8 cellular contexts compared by ENCODE assay signal in the genomic region with DNA sequence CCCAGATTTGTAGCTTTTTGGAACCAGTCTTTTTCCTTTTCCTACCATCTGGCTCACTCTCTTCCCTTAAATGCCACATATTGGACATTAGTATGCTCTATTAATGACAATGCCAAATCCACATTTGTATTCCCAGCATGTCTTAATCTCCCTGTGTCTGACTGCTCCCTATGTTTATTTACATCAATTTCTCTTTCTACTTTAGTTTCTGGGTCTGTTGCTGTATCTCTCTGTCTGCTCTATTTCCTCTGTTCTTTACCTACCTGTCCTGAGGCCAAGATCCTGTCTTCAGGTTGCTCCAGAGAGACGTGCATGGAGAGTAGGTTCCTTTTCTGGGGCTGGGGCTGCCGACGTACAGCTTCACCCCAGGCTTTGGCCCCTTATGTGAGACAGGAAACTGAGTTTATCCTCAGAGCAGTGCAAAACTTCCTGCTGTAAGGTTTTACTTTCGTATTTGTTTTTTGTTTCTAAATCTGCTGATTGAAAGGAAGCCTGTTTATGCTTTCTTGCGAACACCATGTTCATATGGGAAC. TPM values are rescaled to one million over a fixed set of nuclear protein-coding genes. Genes with fewer than 3 reads are reported as not detected.
DNase-seq lines count a peak whose midpoint lies in the region; ATAC-seq and TF ChIP-seq lines count a peak whose summit lies in the region.

No MANE protein-coding gene starts in this region.

- intact Hi-C loops in CD8-positive, alpha-beta T cell (cut with DNase I, micrococcal nuclease): loop anchor here (2.0 to 10.0 kb wide), 6 partner anchors 129 to 1939 kb away; a partner anchor contains a TSS
- intact Hi-C loops in tibial artery (cut with DNase I; ENCODE audit: low total_unique reads): no loop called here

- H3K27ac ChIP-seq in CD8-positive, alpha-beta T cell (ENCODE audit: low read depth, low read length): peak overlapping the region; percentile 69
- no peak overlapping the region for H3K27ac ChIP-seq in tibial artery

- H3K27ac Mint-ChIP-seq in CD8-positive, alpha-beta T cell: no peak overlapping the region
- H3K27ac Mint-ChIP-seq in naive B cell: no peak overlapping the region

- H3K9me3 ChIP-seq in CD8-positive, alpha-beta T cell (ENCODE audit: low read length): no peaks in the 10 kb centered on the region
- no peaks in the 10 kb centered on the region for H3K9me3 ChIP-seq in tibial artery

- H3K27me3 Mint-ChIP-seq in CD8-positive, alpha-beta T cell (ENCODE audit: low read depth): no peaks in the 10 kb centered on the region
- H3K27me3 Mint-ChIP-seq in naive B cell: no peaks in the 10 kb centered on the region

- peaks cover 17% of the 10 kb centered on the region for H3K36me3 Mint-ChIP-seq in CD8-positive, alpha-beta T cell
- H3K36me3 Mint-ChIP-seq in naive B cell: no peaks in the 10 kb centered on the region

- no peaks in the 10 kb centered on the region for H3K36me3 ChIP-seq in CD8-positive, alpha-beta T cell (ENCODE audit: insufficient read depth, low read length)
- no peaks in the 10 kb centered on the region for H3K36me3 ChIP-seq in tibial artery

- POLR2A ChIA-PET in CD8-positive, alpha-beta T cell (lab: Charles Lee): interaction anchor here (0.9 to 4.3 kb wide), 8 partner anchors 9 to 142 kb away, joined by 3 to 20 read pairs (median 4); a partner anchor contains a TSS

- peak; percentile 84 for ATAC-seq in CD8-positive, alpha-beta T cell
- peak; percentile 77 for ATAC-seq in GM19463 (IDR thresholded peaks at IDR 0.05; ENCODE audit: unreplicated experiment)
- ATAC-seq in HG03558 (IDR thresholded peaks at IDR 0.05; ENCODE audit: extremely low read depth, unreplicated experiment): peak; percentile 54
- peak; percentile 84 to 86 for ATAC-seq in naive B cell (ENCODE audit: low read depth in 2 of 2)

- no peaks in the 10 kb centered on the region for H3K27me3 ChIP-seq in CD8-positive, alpha-beta T cell (ENCODE audit: insufficient read depth, low read length)
- H3K27me3 ChIP-seq in tibial artery: no peaks in the 10 kb centered on the region

- no peak overlapping the region for H3K4me3 Mint-ChIP-seq in CD8-positive, alpha-beta T cell
- no peak overlapping the region for H3K4me3 Mint-ChIP-seq in naive B cell

- TF ChIP-seq CTCF in CD8-positive, alpha-beta T cell (IDR thresholded peaks at IDR 0.05): no peak
- no peak for TF ChIP-seq CTCF in tibial artery (IDR thresholded peaks at IDR 0.05)

- peaks cover 57% of the 10 kb centered on the region for H3K4me1 ChIP-seq in CD8-positive, alpha-beta T cell (ENCODE audit: insufficient read depth, low read length)
- H3K4me1 ChIP-seq in tibial artery: no peaks in the 10 kb centered on the region

- H3K9me3 Mint-ChIP-seq in CD8-positive, alpha-beta T cell: no peaks in the 10 kb centered on the region
- H3K9me3 Mint-ChIP-seq in naive B cell: no peaks in the 10 kb centered on the region

- CTCF ChIA-PET in CD8-positive, alpha-beta T cell (lab: Charles Lee): interaction anchor here (0.8 to 16.6 kb wide), 9 partner anchors 10 to 240 kb away, joined by 3 to 447 read pairs (median 4); a partner anchor contains a TSS

- peak overlapping the region; percentile 65 for H3K4me3 ChIP-seq in CD8-positive, alpha-beta T cell (ENCODE audit: low read depth, low read length)
- peak overlapping the region in 1 of 2 donors; percentile 11 for H3K4me3 ChIP-seq in tibial artery

- peak in 6 of 7 experiments; percentile 26 to 68 (median 44) for DNase-seq in CD8-positive, alpha-beta T cell
- DNase-seq in activated effector memory CD4-positive, alpha-beta T cell treated with Interleukin-2 at 50 U/mL for 16 hours: peak; percentile 27
- DNase-seq in naive B cell (peak; percentile 60), SHP77 treated with DMSO at 0.1 percent for 48 hours (lab: John Stamatoyannopoulos, UW) (no peak), tibial artery (no peak), AG08396 (ENCODE audit: low spot score) (no peak)

- peaks cover 46% of the 10 kb centered on the region for H3K4me1 Mint-ChIP-seq in CD8-positive, alpha-beta T cell (ENCODE audit: low read depth)
- H3K4me1 Mint-ChIP-seq in naive B cell: peaks cover under 1 to 29% (median 5%) of the 10 kb centered on the region in 3 donors

RNA-seq across cellular contexts. Expression of a gene that starts 25.6 kb away (rescaled TPM):
- not detected for total RNA-seq in CD8-positive, alpha-beta T cell
- not detected for polyA plus RNA-seq in naive B cell (ENCODE audit: low read depth in 6 of 6)

RNA-seq across cellular contexts. Expression of a gene that starts 36.7 kb away (rescaled TPM):
- not detected for total RNA-seq in CD8-positive, alpha-beta T cell
- polyA plus RNA-seq in naive B cell (ENCODE audit: low read depth in 6 of 6): not detected

RNA-seq across cellular contexts. Expression of a gene that starts 53.3 kb away (rescaled TPM):
- total RNA-seq in CD8-positive, alpha-beta T cell: not detected
- not detected for polyA plus RNA-seq in naive B cell (ENCODE audit: low read depth in 6 of 6)

Comparison
In these comparisons a context has a peak if more than half of its experiments do, and no peak if none do; other contexts are left out.
1. DNase-seq: peak in CD8-positive, alpha-beta T cell (6 of 7), activated effector memory CD4-positive, alpha-beta T cell treated with Interleukin-2 at 50 U/mL for 16 hours (single experiment) and naive B cell (single experiment); none in SHP77 treated with DMSO at 0.1 percent for 48 hours (single experiment), tibial artery (0 of 2) and AG08396 (single experiment).
2. Peak in every context shown above with its lines, with median percentiles within 50 percentile points of each other: ATAC-seq.